ENCODE assay signal across 8 cellular contexts in genomic region chr13:97257800-97258799, GRCh38. TPM values are rescaled to one million over a fixed set of nuclear protein-coding genes. Genes with fewer than 3 reads are reported as not detected.
DNase-seq lines count a peak whose midpoint lies in the region; ATAC-seq and TF ChIP-seq lines count a peak whose summit lies in the region.

No MANE protein-coding gene starts in this region.

- peaks cover 10% of the 10 kb centered on the region for H3K36me3 Mint-ChIP-seq in activated CD4-positive, alpha-beta memory T cell treated with anti-CD3 and anti-CD28 coated beads, Interleukin-2, amount 10 ng/mL, durations not matched to agents 7 days and 5 days (ENCODE audit: low read depth)

- peak; percentile 64 for ATAC-seq in GM19455 (IDR thresholded peaks at IDR 0.05; ENCODE audit: unreplicated experiment)
- ATAC-seq in HG03378 (IDR thresholded peaks at IDR 0.05; ENCODE audit: unreplicated experiment), result peak; percentile 85

- peak; percentile 80 for DNase-seq in Daoy (ENCODE audit: low read depth)
- DNase-seq in activated CD4-positive, alpha-beta memory T cell treated with anti-CD3 and anti-CD28 coated beads, Interleukin-2, amount 10 ng/mL, durations not matched to agents 7 days and 5 days, result peak; percentile 38
- peak; percentile 75 for DNase-seq in foreskin melanocyte
- DNase-seq in retinal pigment epithelial cell (ENCODE audit: low read depth), result peak; percentile 86
- DNase-seq in NCI-H82 treated with DMSO at 0.1 percent for 48 hours (lab: John Stamatoyannopoulos, UW; ENCODE audit: unreplicated experiment), result no peak
- no peak for DNase-seq in NCI-H2081 (lab: John Stamatoyannopoulos, UW)

- POLR2A ChIA-PET in activated CD4-positive, alpha-beta memory T cell treated with anti-CD3 and anti-CD28 coated beads, Interleukin-2, amount 10 ng/mL, durations not matched to agents 7 days and 5 days (lab: Charles Lee), result interaction anchor here (0.7 to 1.8 kb wide), 5 partner anchors 31 to 175 kb away, joined by 3 to 12 read pairs (median 6); partner anchors contain the start of gene MBNL2

- H3K4me3 Mint-ChIP-seq in activated CD4-positive, alpha-beta memory T cell treated with anti-CD3 and anti-CD28 coated beads, Interleukin-2, amount 10 ng/mL, durations not matched to agents 7 days and 5 days, result peak overlapping the region; percentile 40

- H3K4me3 ChIP-seq in retinal pigment epithelial cell (ENCODE audit: low read length), result no peak overlapping the region

- CTCF ChIA-PET in activated CD4-positive, alpha-beta memory T cell treated with anti-CD3 and anti-CD28 coated beads, Interleukin-2, amount 10 ng/mL, durations not matched to agents 7 days and 5 days (lab: Charles Lee), result interaction anchor here (0.7 to 1.3 kb wide), 4 partner anchors 31 to 76 kb away, joined by 3 to 4 read pairs (median 4); no protein-coding TSS in a partner anchor

- H3K9me3 Mint-ChIP-seq in activated CD4-positive, alpha-beta memory T cell treated with anti-CD3 and anti-CD28 coated beads, Interleukin-2, amount 10 ng/mL, durations not matched to agents 7 days and 5 days, result no peaks in the 10 kb centered on the region

- peak overlapping the region; percentile 78 for H3K27ac Mint-ChIP-seq in activated CD4-positive, alpha-beta memory T cell treated with anti-CD3 and anti-CD28 coated beads, Interleukin-2, amount 10 ng/mL, durations not matched to agents 7 days and 5 days

- no peaks in the 10 kb centered on the region for H3K27me3 Mint-ChIP-seq in activated CD4-positive, alpha-beta memory T cell treated with anti-CD3 and anti-CD28 coated beads, Interleukin-2, amount 10 ng/mL, durations not matched to agents 7 days and 5 days

- H3K4me1 Mint-ChIP-seq in activated CD4-positive, alpha-beta memory T cell treated with anti-CD3 and anti-CD28 coated beads, Interleukin-2, amount 10 ng/mL, durations not matched to agents 7 days and 5 days, result peaks cover 78% of the 10 kb centered on the region

- TF ChIP-seq CTCF in retinal pigment epithelial cell (conservative IDR thresholded peaks at IDR 0.05; ENCODE audit: low read depth, low read length), result peak; percentile 32

RNA-seq across cellular contexts. Expression of gene MBNL2, which starts 36.0 kb away (rescaled TPM):
- 30.4 and 33.2 TPM in 2 replicates for total RNA-seq in Daoy (2014; rRNA removed; shearing (Covaris generic))
- 10 to 100 TPM; 18.0 to 18.8 TPM for total RNA-seq in activated CD4-positive, alpha-beta memory T cell treated with anti-CD3 and anti-CD28 coated beads, Interleukin-2, amount 10 ng/mL, durations not matched to agents 7 days and 5 days

Comparison
In these comparisons a context has a peak if more than half of its experiments do, and no peak if none do; other contexts are left out.
1. DNase-seq: peak in Daoy (single experiment), activated CD4-positive, alpha-beta memory T cell treated with anti-CD3 and anti-CD28 coated beads, Interleukin-2, amount 10 ng/mL, durations not matched to agents 7 days and 5 days (single experiment), foreskin melanocyte (single experiment) and retinal pigment epithelial cell (single experiment); none in NCI-H82 treated with DMSO at 0.1 percent for 48 hours (single experiment) and NCI-H2081 (0 of 2).